16 cellular contexts compared by ENCODE assay signal in genomic region chr1:234732260-234732659, GRCh38.
A peak's percentile ranks its signal among the peaks of the same experiment; 100 is the strongest.
DNase-seq lines count a peak whose midpoint lies in the region; ATAC-seq and TF ChIP-seq lines count a peak whose summit lies in the region.
"Had no signal": no experiment of that assay in that cellular context is flagged by ENCODE, and none has a peak within 500 bp of the region (broad histone marks: within the 10 kb centered on the region; RNA-seq: fewer than 3 reads in every experiment).

No MANE protein-coding gene starts in this region.

- no peak for ATAC-seq in T-cell (replicated peaks in 1 of 4)
- ATAC-seq in stimulated activated memory B cell treated with anti-CD40 and anti-IgM and Interleukin-4, amounts not matched to agents 10 μg/mL and 1 μg/mL and 100 μg/mL, for 72 hours, result no peak

- no peaks in the 10 kb centered on the region for H3K36me3 Mint-ChIP-seq in T-cell
- no peaks in the 10 kb centered on the region for H3K36me3 Mint-ChIP-seq in endothelial cell (ENCODE audit: low read depth, unreplicated experiment)
- H3K36me3 Mint-ChIP-seq in stimulated activated memory B cell treated with anti-CD40 and anti-IgM and Interleukin-4, amounts not matched to agents 10 μg/mL and 1 μg/mL and 100 μg/mL, for 72 hours, result no peaks in the 10 kb centered on the region

- peak; percentile 43 for DNase-seq in activated effector memory CD4-positive, alpha-beta T cell treated with anti-CD3 and anti-CD28 coated beads, Interleukin-2, amount 50 U/mL, for 16 hours
- DNase-seq in activated effector memory CD4-positive, alpha-beta T cell treated with Interleukin-2 at 50 U/mL for 16 hours, result no peak
- DNase-seq in T-cell, result no peak
- no peak for DNase-seq in endothelial cell (ENCODE audit: low spot score)
- no peak for DNase-seq in posterior cingulate gyrus
- DNase-seq in prostate gland (ENCODE audit: low spot score), result no peak
- no peak for DNase-seq in iPS-NIHi7 (ENCODE audit: extremely low spot score)
- DNase-seq: AML-193, HCEC 1CT, hypothalamus, NCI-H1092 treated with DMSO at 0.1 percent for 48 hours, NCI-H446 treated with DMSO at 0.1 percent for 48 hours, nucleus accumbens, Peyer's patch had no signal

- H3K4me3 Mint-ChIP-seq in T-cell, result peak overlapping the region in 1 of 3 donors; percentile 60
- no peak overlapping the region for H3K4me3 Mint-ChIP-seq in endothelial cell (ENCODE audit: unreplicated experiment)
- H3K4me3 Mint-ChIP-seq in stimulated activated memory B cell treated with anti-CD40 and anti-IgM and Interleukin-4, amounts not matched to agents 10 μg/mL and 1 μg/mL and 100 μg/mL, for 72 hours, result no peak overlapping the region

- peaks cover 4% of the 10 kb centered on the region for H3K4me1 ChIP-seq in prostate gland (replicated peaks)

- TF ChIP-seq CTCF in endothelial cell (IDR thresholded peaks at IDR 0.05; ENCODE audit: unreplicated experiment) (no peak), prostate gland (IDR thresholded peaks at IDR 0.05) (no peak)

- no peak overlapping the region for H3K4me3 ChIP-seq in prostate gland
- H3K4me3 ChIP-seq: cardiac muscle cell, Peyer's patch had no signal

- intact Hi-C loops in posterior cingulate gyrus (cut with DNase I) (no loop called here), prostate gland (cut with DNase I) (no loop called here)

- no peaks in the 10 kb centered on the region for H3K36me3 ChIP-seq in prostate gland
- H3K36me3 ChIP-seq: cardiac muscle cell, Peyer's patch had no signal

- H3K27me3 Mint-ChIP-seq in T-cell (no peaks in the 10 kb centered on the region), endothelial cell (ENCODE audit: unreplicated experiment) (peaks cover 10% of the 10 kb centered on the region)
- no peaks in the 10 kb centered on the region for H3K27me3 Mint-ChIP-seq in stimulated activated memory B cell treated with anti-CD40 and anti-IgM and Interleukin-4, amounts not matched to agents 10 μg/mL and 1 μg/mL and 100 μg/mL, for 72 hours

- H3K9me3 Mint-ChIP-seq in T-cell, result no peaks in the 10 kb centered on the region
- no peaks in the 10 kb centered on the region for H3K9me3 Mint-ChIP-seq in endothelial cell (ENCODE audit: unreplicated experiment)
- no peaks in the 10 kb centered on the region for H3K9me3 Mint-ChIP-seq in stimulated activated memory B cell treated with anti-CD40 and anti-IgM and Interleukin-4, amounts not matched to agents 10 μg/mL and 1 μg/mL and 100 μg/mL, for 72 hours

- H3K27me3 ChIP-seq in prostate gland (replicated peaks; ENCODE audit: insufficient read depth), result no peaks in the 10 kb centered on the region
- H3K27me3 ChIP-seq: cardiac muscle cell, Peyer's patch had no signal

- H3K4me1 Mint-ChIP-seq in T-cell (peaks cover 45 to 52% (median 47%) of the 10 kb centered on the region in 3 donors), endothelial cell (ENCODE audit: unreplicated experiment) (peaks cover 46% of the 10 kb centered on the region)
- H3K4me1 Mint-ChIP-seq in stimulated activated memory B cell treated with anti-CD40 and anti-IgM and Interleukin-4, amounts not matched to agents 10 μg/mL and 1 μg/mL and 100 μg/mL, for 72 hours, result peaks cover 45% of the 10 kb centered on the region

- peak overlapping the region; percentile 82 to 92 for H3K27ac Mint-ChIP-seq in T-cell
- H3K27ac Mint-ChIP-seq in endothelial cell (ENCODE audit: unreplicated experiment), result peak overlapping the region; percentile 21
- H3K27ac Mint-ChIP-seq in stimulated activated memory B cell treated with anti-CD40 and anti-IgM and Interleukin-4, amounts not matched to agents 10 μg/mL and 1 μg/mL and 100 μg/mL, for 72 hours, result peak overlapping the region; percentile 84

- TF ChIP-seq POLR2A in prostate gland (IDR thresholded peaks at IDR 0.05), result no peak

- POLR2A ChIA-PET in T-cell (lab: Charles Lee), result no interaction called here

- no peaks in the 10 kb centered on the region for H3K9me3 ChIP-seq in prostate gland
- H3K9me3 ChIP-seq: Peyer's patch had no signal

- CTCF ChIA-PET in T-cell (lab: Charles Lee), result interaction anchor here in 1 of 2 donors (0.6 kb wide), 1 partner anchor 355 kb away, joined by 5 read pairs; no protein-coding TSS in a partner anchor

- 97% methylated on average over 9 of the region's 9 CpGs for WGBS in prostate gland

- no peak overlapping the region for H3K27ac ChIP-seq in prostate gland
- H3K27ac ChIP-seq: cardiac muscle cell had no signal

Comparison
In these comparisons a context has a peak if more than half of its experiments do, and no peak if none do; other contexts are left out.
1. H3K27ac Mint-ChIP-seq: peak in every context shown above with its lines; median percentile 87 in T-cell; 84 in stimulated activated memory B cell treated with anti-CD40 and anti-IgM and Interleukin-4, amounts not matched to agents 10 μg/mL and 1 μg/mL and 100 μg/mL, for 72 hours; 21 in endothelial cell.